Comparison of ENCODE assay signal across 8 cellular contexts in genomic region chr21:42974832-42975820, GRCh38. TPM values are rescaled to one million over a fixed set of nuclear protein-coding genes. Genes with fewer than 3 reads are reported as not detected.
DNase-seq lines count a peak whose midpoint lies in the region; ATAC-seq and TF ChIP-seq lines count a peak whose summit lies in the region.

No MANE protein-coding gene starts in this region.

- peaks cover 3% of the 10 kb centered on the region for H3K36me3 Mint-ChIP-seq in activated naive CD8-positive, alpha-beta T cell
- H3K36me3 Mint-ChIP-seq in type B pancreatic cell = peaks cover 19% of the 10 kb centered on the region

- no peak overlapping the region for H3K4me3 ChIP-seq in KMS-11 (IDR thresholded peaks at IDR 0.05; ENCODE audit: insufficient read depth, low read depth, low read length)
- H3K4me3 ChIP-seq in ovary = peak overlapping the region; percentile 79

- in situ Hi-C loops in G401 (cut with HindIII; ENCODE audit: low sequenced_read_pairs) (no loop called here), SK-MEL-5 (cut with HindIII; ENCODE audit: low pct_unique_long_range_greater_than_20kb, low sequenced_read_pairs) (no loop called here)

- intact Hi-C loops in Right ventricle myocardium inferior (cut with DNase I) (loop anchor here (5.0 kb wide), 1 partner anchor 83 kb away; the partner anchor contains the start of gene NDUFV3), ovary (cut with DNase I) (loop anchor here in 1 of 4 donors (5.0 to 10.0 kb wide), 2 partner anchors 80 to 752 kb away; partner anchors contain the start of gene NDUFV3)

- TF ChIP-seq POLR2A in ovary (IDR thresholded peaks at IDR 0.05) = peak; percentile 41

- peaks cover 26% of the 10 kb centered on the region for H3K4me1 Mint-ChIP-seq in activated naive CD8-positive, alpha-beta T cell (ENCODE audit: low read depth)
- H3K4me1 Mint-ChIP-seq in type B pancreatic cell (ENCODE audit: unreplicated experiment) = peaks cover 13% of the 10 kb centered on the region

- peak overlapping the region; percentile 70 for H3K4me2 ChIP-seq in KMS-11

- 0 to 1% (median 1%) methylated on average over 32 to 124 of the region's 125 CpGs for WGBS in ovary, 3 donors

- TF ChIP-seq CTCF in KMS-11 (conservative IDR thresholded peaks at IDR 0.05; ENCODE audit: low read depth, low read length) (no peak), ovary (IDR thresholded peaks at IDR 0.05) (no peak), type B pancreatic cell (conservative IDR thresholded peaks at IDR 0.05) (no peak)

- H3K4me3 Mint-ChIP-seq in activated naive CD8-positive, alpha-beta T cell = peak overlapping the region; percentile 88
- H3K4me3 Mint-ChIP-seq in type B pancreatic cell = peak overlapping the region; percentile 90

- ATAC-seq in GM21786 (IDR thresholded peaks at IDR 0.05; ENCODE audit: unreplicated experiment) (peak; percentile 21), Right ventricle myocardium inferior (peak; percentile 3)

- H3K9ac ChIP-seq in KMS-11 = peak overlapping the region; percentile 97

- peaks cover 42% of the 10 kb centered on the region for H3K79me2 ChIP-seq in KMS-11 (ENCODE audit: insufficient read depth, low read depth)

- H3K36me3 ChIP-seq in KMS-11 (ENCODE audit: insufficient read depth) = no peaks in the 10 kb centered on the region
- no peaks in the 10 kb centered on the region for H3K36me3 ChIP-seq in ovary

- H3K27me3 Mint-ChIP-seq in activated naive CD8-positive, alpha-beta T cell = no peaks in the 10 kb centered on the region
- no peaks in the 10 kb centered on the region for H3K27me3 Mint-ChIP-seq in type B pancreatic cell

- no peaks in the 10 kb centered on the region for H3K27me3 ChIP-seq in KMS-11 (ENCODE audit: insufficient read depth, low read depth)
- H3K27me3 ChIP-seq in ovary = no peaks in the 10 kb centered on the region

- H3K4me1 ChIP-seq in KMS-11 (ENCODE audit: low read depth, poor library complexity, severe bottlenecking) (peaks cover 18% of the 10 kb centered on the region), ovary (ENCODE audit: insufficient read depth) (no peaks in the 10 kb centered on the region)

- DNase-seq in G401 (ENCODE audit: low spot score) (peak; percentile 53), SK-MEL-5 (ENCODE audit: low read depth, low spot score) (peak; percentile 45), Right ventricle myocardium inferior (ENCODE audit: missing footprints) (peak; percentile 89), ovary (peak in 3 of 5 donors; percentile 43 to 86 (median 65)), type B pancreatic cell (ENCODE audit: extremely low spot score, unreplicated experiment) (peak; percentile 76)

- H2AFZ ChIP-seq in KMS-11 (ENCODE audit: low read depth) = peak overlapping the region; percentile 48

- H3K27ac Mint-ChIP-seq in activated naive CD8-positive, alpha-beta T cell = peak overlapping the region; percentile 93
- peak overlapping the region; percentile 94 for H3K27ac Mint-ChIP-seq in type B pancreatic cell

- no peaks in the 10 kb centered on the region for H3K9me3 Mint-ChIP-seq in activated naive CD8-positive, alpha-beta T cell (ENCODE audit: low read depth)
- H3K9me3 Mint-ChIP-seq in type B pancreatic cell = peaks cover 8% of the 10 kb centered on the region

- H4K20me1 ChIP-seq in KMS-11 (ENCODE audit: insufficient read depth) = no peaks in the 10 kb centered on the region

- TF ChIP-seq EP300 in ovary (IDR thresholded peaks at IDR 0.05) = no peak

- H3K27ac ChIP-seq in KMS-11 (peak overlapping the region; percentile 93), ovary (peak overlapping the region; percentile 99)

- no peaks in the 10 kb centered on the region for H3K9me3 ChIP-seq in ovary

RNA-seq across cellular contexts. Expression of gene PKNOX1, which starts 0.8 kb away (rescaled TPM):
- 14.1 and 21.5 TPM in 2 replicates for total RNA-seq in G401 (2014; rRNA removed; shearing (Covaris generic))
- 18.5 and 21.2 TPM in 2 replicates for total RNA-seq in SK-MEL-5 (2014; rRNA removed; shearing (Covaris generic))
- 30.2 and 41.3 TPM in 2 replicates for polyA plus RNA-seq in SK-MEL-5 (2015; cell fraction: cytosol; rRNA removed)
- polyA plus RNA-seq in SK-MEL-5 (2015; cell fraction: nucleus; rRNA removed) = 12.6 and 22.3 TPM in 2 replicates
- total RNA-seq in Right ventricle myocardium inferior (9.7 TPM), ovary (10 to 100 TPM in 6 of 7 donors, 1 to 10 TPM in 1; 7.0 to 50.9 (median 31.0) TPM), type B pancreatic cell (ENCODE audit: low replicate concordance) (14.6 and 25.4 TPM in 2 replicates)
- 10 to 100 TPM; 11.0 to 22.8 TPM for polyA plus RNA-seq in ovary

RNA-seq across cellular contexts. Expression of gene ERVH48-1, which starts 49.7 kb away (rescaled TPM):
- 0.06 and 0.20 TPM in 2 replicates for total RNA-seq in G401 (2014; rRNA removed; shearing (Covaris generic))
- total RNA-seq in SK-MEL-5 (2014; rRNA removed; shearing (Covaris generic)) = not detected in 2 replicates
- polyA plus RNA-seq in SK-MEL-5 (2015; cell fraction: cytosol; rRNA removed) = not detected in 2 replicates
- not detected in 2 replicates for polyA plus RNA-seq in SK-MEL-5 (2015; cell fraction: nucleus; rRNA removed)
- total RNA-seq in Right ventricle myocardium inferior (not detected), ovary (under 1 TPM in 1 of 7 donors, not detected in 6; 0.11 TPM), type B pancreatic cell (ENCODE audit: low replicate concordance) (1.8 TPM in 1 of 2 replicates, not detected in the other)
- polyA plus RNA-seq in ovary = not detected
